ENCODE assay signal across 18 cellular contexts in genomic region chr7:155962968-155963300, GRCh38.
DNase-seq lines count a peak whose midpoint lies in the region; ATAC-seq and TF ChIP-seq lines count a peak whose summit lies in the region.
"Had no signal": no experiment of that assay in that cellular context is flagged by ENCODE, and none has a peak within 500 bp of the region (broad histone marks: within the 10 kb centered on the region; RNA-seq: fewer than 3 reads in every experiment).

No MANE protein-coding gene starts in this region.

- no peak overlapping the region for H3K27ac Mint-ChIP-seq in endodermal cell
- H3K27ac Mint-ChIP-seq: CD4-positive, alpha-beta T cell; IgD-negative memory B cell had no signal

- TF ChIP-seq CTCF in PC-3 (conservative IDR thresholded peaks at IDR 0.05; ENCODE audit: low read depth, low read length) (no peak), endodermal cell (conservative IDR thresholded peaks at IDR 0.05) (no peak), tibial nerve (IDR thresholded peaks at IDR 0.05) (no peak)

- H2AFZ ChIP-seq in PC-3 (ENCODE audit: low read length), result no peak overlapping the region

- no peak for TF ChIP-seq EP300 in tibial nerve (IDR thresholded peaks at IDR 0.05)

- no peak overlapping the region for H3K4me3 Mint-ChIP-seq in endodermal cell
- H3K4me3 Mint-ChIP-seq: CD4-positive, alpha-beta T cell; IgD-negative memory B cell had no signal

- H3K9ac ChIP-seq in PC-3 (ENCODE audit: low read length), result peak overlapping the region; percentile 41; the same call in 1 of the 2 replicates
- H3K9ac ChIP-seq in endodermal cell (ENCODE audit: extremely low read depth, low read length, poor library complexity, severe bottlenecking), result no peak overlapping the region
- H3K9ac ChIP-seq in skeletal muscle satellite cell (ENCODE audit: low read depth, low read length), result no peak overlapping the region

- WGBS in endodermal cell (ENCODE audit: insufficient coverage in 1 of 2, insufficient read length in 1 of 2), 2 experiments, result 92 to 98% methylated on average over 4 to 12 of the region's 12 CpGs
- 90 to 92% methylated on average over 12 of the region's 12 CpGs for WGBS in tibial nerve, 2 donors

- no peaks in the 10 kb centered on the region for H3K9me2 ChIP-seq in PC-3 (replicated peaks; ENCODE audit: low read length)

- peaks cover 2% of the 10 kb centered on the region for H3K27me3 Mint-ChIP-seq in endodermal cell (ENCODE audit: insufficient read depth)
- H3K27me3 Mint-ChIP-seq: CD4-positive, alpha-beta T cell; IgD-negative memory B cell had no signal

- no peaks in the 10 kb centered on the region for H3K36me3 Mint-ChIP-seq in endodermal cell (ENCODE audit: low read depth)
- H3K36me3 Mint-ChIP-seq: IgD-negative memory B cell had no signal

- no TSS peak for BruUV-seq in PC-3 (replicated peaks; lab: Mats Ljungman, UMichigan)

- H3K4me1 ChIP-seq in PC-3 (ENCODE audit: insufficient read depth, low read length), result peaks cover 43% of the 10 kb centered on the region
- H3K4me1 ChIP-seq in endodermal cell (ENCODE audit: control insufficient read depth, insufficient read depth, low read length), result no peaks in the 10 kb centered on the region
- peaks cover 16% of the 10 kb centered on the region for H3K4me1 ChIP-seq in skeletal muscle satellite cell (ENCODE audit: control insufficient read depth, insufficient read depth, low read length)
- H3K4me1 ChIP-seq in tibial nerve, result no peaks in the 10 kb centered on the region
- H3K4me1 ChIP-seq: SJCRH30 had no signal

- POLR2A ChIA-PET in PC-3 (lab: Charles Lee; ENCODE audit: unreplicated experiment), result interaction anchor here (0.9 kb wide), 1 partner anchor 11 kb away, joined by 3 read pairs; no protein-coding TSS in a partner anchor

- peak overlapping the region; percentile 93 for H3K27ac ChIP-seq in PC-3 (ENCODE audit: low read length)
- H3K27ac ChIP-seq in endodermal cell (ENCODE audit: low read depth, low read length), result no peak overlapping the region
- H3K27ac ChIP-seq in tibial nerve, result no peak overlapping the region
- H3K27ac ChIP-seq: SJCRH30 had no signal

- no peaks in the 10 kb centered on the region for H3F3A ChIP-seq in PC-3 (ENCODE audit: low read length, unreplicated experiment)

- no peaks in the 10 kb centered on the region for H3K4me1 Mint-ChIP-seq in endodermal cell
- H3K4me1 Mint-ChIP-seq: IgD-negative memory B cell had no signal

- H3K9me3 ChIP-seq in PC-3 (ENCODE audit: low read length) (no peaks in the 10 kb centered on the region), endodermal cell (ENCODE audit: control insufficient read depth, low read length) (no peaks in the 10 kb centered on the region), skeletal muscle satellite cell (replicated peaks; ENCODE audit: low read length) (no peaks in the 10 kb centered on the region), tibial nerve (peaks cover 0 to 4% (median 0%) of the 10 kb centered on the region in 4 donors)
- H3K9me3 ChIP-seq: SJCRH30 had no signal

- no peak for TF ChIP-seq POLR2A in tibial nerve (IDR thresholded peaks at IDR 0.05)

- H3K4me2 ChIP-seq in PC-3 (ENCODE audit: low read length) (peak overlapping the region; percentile 39), skeletal muscle satellite cell (ENCODE audit: low read length) (peak overlapping the region; percentile 73)

- peak; percentile 45 for DNase-seq in activated CD8-positive, alpha-beta memory T cell treated with anti-CD3 and anti-CD28 coated beads, Interleukin-2, amount 50 U/mL, for 48 hours
- no peak for DNase-seq in activated CD8-positive, alpha-beta memory T cell treated with anti-CD3 and anti-CD28 coated beads, Interleukin-2, amount 50 U/mL, for 4 hours
- DNase-seq in PC-3, result no peak
- DNase-seq in endodermal cell, result peak; percentile 37
- no peak for DNase-seq in tibial nerve (ENCODE audit: low spot score in 2 of 2)
- DNase-seq: CD4-positive, alpha-beta T cell; DND-41; GDM1; NCI-H1417; NCI-H1930; NCI-H2171; NCI-H774; RPMI8226; SJCRH30 had no signal

- H3K4me3 ChIP-seq in PC-3 (ENCODE audit: low read length), result no peak overlapping the region
- no peak overlapping the region for H3K4me3 ChIP-seq in endodermal cell (ENCODE audit: low read length)
- H3K4me3 ChIP-seq in skeletal muscle satellite cell (ENCODE audit: low read length), result no peak overlapping the region
- no peak overlapping the region for H3K4me3 ChIP-seq in tibial nerve
- H3K4me3 ChIP-seq: SJCRH30 had no signal

- ATAC-seq in PC-3 (no peak), HG03039 (IDR thresholded peaks at IDR 0.05; ENCODE audit: unreplicated experiment) (no peak), GM18907 (IDR thresholded peaks at IDR 0.05; ENCODE audit: unreplicated experiment) (no peak)

- no peaks in the 10 kb centered on the region for H3K79me2 ChIP-seq in PC-3 (ENCODE audit: low read length)

- intact Hi-C loops in PC-3 (cut with micrococcal nuclease), result loop anchor here (1.0 to 10.0 kb wide), 7 partner anchors 12 to 512 kb away; partner anchors contain the start of gene SHH

- no peaks in the 10 kb centered on the region for H4K20me1 ChIP-seq in PC-3 (ENCODE audit: low read length)

- H3K9me3 Mint-ChIP-seq in endodermal cell, result no peaks in the 10 kb centered on the region
- H3K9me3 Mint-ChIP-seq: CD4-positive, alpha-beta T cell had no signal

- CTCF ChIA-PET in PC-3 (lab: Charles Lee), result no interaction called here

- no peaks in the 10 kb centered on the region for H3K27me3 ChIP-seq in PC-3 (ENCODE audit: low read length)
- no peaks in the 10 kb centered on the region for H3K27me3 ChIP-seq in endodermal cell (ENCODE audit: control insufficient read depth, insufficient read depth, low read length, poor library complexity, severe bottlenecking)
- H3K27me3 ChIP-seq in skeletal muscle satellite cell (ENCODE audit: control insufficient read depth, insufficient read depth, low read length), result peaks cover 4% of the 10 kb centered on the region
- H3K27me3 ChIP-seq in tibial nerve, result no peaks in the 10 kb centered on the region

- H3K36me3 ChIP-seq in PC-3 (ENCODE audit: low read depth, low read length) (no peaks in the 10 kb centered on the region), endodermal cell (ENCODE audit: control insufficient read depth, insufficient read depth, low read length) (no peaks in the 10 kb centered on the region), skeletal muscle satellite cell (ENCODE audit: insufficient read depth, low read length) (no peaks in the 10 kb centered on the region), tibial nerve (no peaks in the 10 kb centered on the region)
- H3K36me3 ChIP-seq: SJCRH30 had no signal

Comparison
In these comparisons a context has a peak if more than half of its experiments do, and no peak if none do; other contexts are left out.
1. DNase-seq: peak in activated CD8-positive, alpha-beta memory T cell treated with anti-CD3 and anti-CD28 coated beads, Interleukin-2, amount 50 U/mL, for 48 hours (single experiment) and endodermal cell (single experiment); none in activated CD8-positive, alpha-beta memory T cell treated with anti-CD3 and anti-CD28 coated beads, Interleukin-2, amount 50 U/mL, for 4 hours (single experiment), PC-3 (single experiment) and tibial nerve (0 of 2).